In the genomic region with DNA sequence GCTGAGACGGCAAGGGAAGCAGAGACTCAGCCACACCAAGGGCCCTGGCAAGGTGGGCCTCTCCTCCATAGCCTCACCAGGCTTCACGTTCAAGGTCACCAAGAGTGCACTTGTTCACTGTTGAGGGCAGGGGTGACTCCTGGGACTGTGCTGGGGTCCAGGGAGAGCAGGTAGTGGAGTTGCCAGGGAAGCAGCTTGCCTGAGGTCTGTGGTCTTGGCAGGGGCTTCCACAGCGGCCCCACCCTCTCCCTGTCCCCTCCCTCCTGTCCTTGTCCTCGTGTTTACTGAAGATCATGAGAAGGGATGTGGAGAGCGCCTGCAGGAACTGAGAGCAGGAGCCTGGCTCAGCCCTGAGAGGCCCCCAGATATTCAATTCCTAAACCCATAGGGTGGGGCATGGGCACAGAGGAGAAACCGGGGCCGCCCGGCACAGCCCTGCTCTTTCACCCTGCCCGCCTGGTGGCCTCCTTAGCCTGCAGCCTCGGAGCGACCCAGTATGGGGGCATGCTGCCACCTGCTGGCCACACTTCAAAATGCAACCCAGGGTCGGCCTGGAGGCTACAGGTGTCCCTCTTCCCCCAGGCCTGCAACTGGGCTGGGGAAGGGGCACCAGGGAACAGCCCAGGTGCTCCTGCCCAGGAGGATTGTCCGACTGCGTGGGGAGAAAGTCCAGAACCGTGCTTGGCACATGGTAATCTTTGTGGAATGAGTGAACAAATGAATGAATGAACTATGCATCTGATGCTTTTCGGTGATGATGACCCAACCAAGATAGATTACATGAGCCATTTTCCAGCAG, we compare ENCODE assay signal across 9 cellular contexts. TPM values are rescaled to one million over a fixed set of nuclear protein-coding genes. Genes with fewer than 3 reads are reported as not detected.
DNase-seq lines count a peak whose midpoint lies in the region; TF ChIP-seq lines count a peak whose summit lies in the region.
"Not testable (repeated sequence)": the region's sequence is repeated elsewhere in the genome, so short reads cannot be mapped to it uniquely, and the experiment has no call there.
"Had no signal": no experiment of that assay in that cellular context is flagged by ENCODE, and none has a peak within 500 bp of the region (broad histone marks: within the 10 kb centered on the region; RNA-seq: fewer than 3 reads in every experiment).

No MANE protein-coding gene starts in this region.

- not testable (repeated sequence) for H3K14ac ChIP-seq in neuronal stem cell (ENCODE audit: low read length)

- not testable (repeated sequence) for H3K27me3 ChIP-seq in DOHH2 (ENCODE audit: control insufficient read depth, low read length); GM23248 (replicated peaks; ENCODE audit: insufficient read depth)
- peaks cover 0 to 25% (median 7%) of the 10 kb centered on the region in 3 experiments for H3K27me3 ChIP-seq in neuronal stem cell (ENCODE audit: control insufficient read depth in 3 of 3, insufficient read depth in 3 of 3, low read depth in 1 of 3, low read length in 3 of 3)

- H3K4me2 ChIP-seq in DOHH2 (ENCODE audit: low read length); GM23248 (ENCODE audit: unreplicated experiment); neuronal stem cell (ENCODE audit: insufficient read depth, low read length, poor library complexity, severe bottlenecking): not testable (repeated sequence)

- H4K8ac ChIP-seq in neuronal stem cell (ENCODE audit: low read depth, low read length): not testable (repeated sequence)

- H3K9me2 ChIP-seq in DOHH2 (replicated peaks; ENCODE audit: control insufficient read depth, low read length); GM23248 (ENCODE audit: insufficient read depth): not testable (repeated sequence)

- not testable (repeated sequence) for H3K79me2 ChIP-seq in DOHH2 (ENCODE audit: control insufficient read depth, low read length); GM23248 (ENCODE audit: insufficient read depth)

- not testable (repeated sequence) for H3K4me3 ChIP-seq in DOHH2 (ENCODE audit: low read length); GM23248; fibroblast of pulmonary artery (replicated peaks; ENCODE audit: low read depth, low read length); neuronal stem cell (ENCODE audit: low read length in 2 of 2)

- not testable (repeated sequence) for H3F3A ChIP-seq in DOHH2 (ENCODE audit: control insufficient read depth, insufficient read depth); GM23248 (ENCODE audit: insufficient read depth)

- H2BK120ac ChIP-seq in neuronal stem cell (ENCODE audit: low read depth, low read length): not testable (repeated sequence)

- H3K27ac ChIP-seq in DOHH2 (ENCODE audit: low read depth, low read length); GM23248; neuronal stem cell (replicated peaks; ENCODE audit: low read length): not testable (repeated sequence)

- H3K36me3 ChIP-seq in DOHH2 (ENCODE audit: control insufficient read depth, low read length); GM23248 (ENCODE audit: low read depth); neuronal stem cell (replicated peaks in 1 of 2; ENCODE audit: control insufficient read depth in 2 of 2, insufficient read depth in 2 of 2, low read length in 2 of 2): not testable (repeated sequence)

- H2BK12ac ChIP-seq in neuronal stem cell (ENCODE audit: low read length): not testable (repeated sequence)

- not testable (repeated sequence) for H2BK15ac ChIP-seq in neuronal stem cell (ENCODE audit: low read length)

- not testable (repeated sequence) for H3K4ac ChIP-seq in neuronal stem cell (ENCODE audit: low read length)

- peak overlapping the region; percentile 27 for H3K23ac ChIP-seq in neuronal stem cell (ENCODE audit: low read depth, low read length, poor library complexity)

- WGBS in GM23248 (ENCODE audit: low coverage in 1 of 2, low lambda C conversion rate in 2 of 2, missing lambda C conversion rate in 2 of 2), 2 experiments: 12 to 17% methylated on average over 13 to 16 of the region's 16 CpGs
- WGBS in neuronal stem cell (ENCODE audit: extremely low coverage in 2 of 2, insufficient read length in 2 of 2, insufficient replicate concordance in 1 of 2), 2 donors: no CpG with 5 or more reads among the region's 16 CpGs

- not testable (repeated sequence) for H4K91ac ChIP-seq in neuronal stem cell (ENCODE audit: low read depth, low read length, poor library complexity)

- DNase-seq in GM23248 (peak; percentile 74), M059J (ENCODE audit: low read depth) (peak; percentile 62), SHP77 treated with DMSO at 0.1 percent for 48 hours (lab: John Stamatoyannopoulos, UW) (peak; percentile 46), fibroblast of pulmonary artery (ENCODE audit: low read depth) (peak; percentile 71), neuronal stem cell (ENCODE audit: low spot score) (peak; percentile 83)
- peak; percentile 75 to 78 for DNase-seq in activated T-helper 1 cell treated with anti-CD3 and anti-CD28 coated beads, Interleukin-2, amount 50 U/mL, for 16 hours (ENCODE audit: low read depth in 1 of 2, low spot score in 1 of 2)
- DNase-seq in stimulated activated naive CD4-positive, alpha-beta T cell treated with Interleukin-2 at 50 U/mL for 16 hours (lab: John Stamatoyannopoulos, UW): peak; percentile 73

- H3K9me3 ChIP-seq in DOHH2 (ENCODE audit: control insufficient read depth, insufficient read depth, low read length); GM23248 (ENCODE audit: low read depth); neuronal stem cell (replicated peaks in 1 of 2; ENCODE audit: control insufficient read depth in 2 of 2, insufficient read depth in 1 of 2, low read depth in 1 of 2, low read length in 2 of 2): not testable (repeated sequence)

- H2AFZ ChIP-seq in GM23248; neuronal stem cell (ENCODE audit: low read length): not testable (repeated sequence)

- H3K4me1 ChIP-seq in DOHH2 (ENCODE audit: control insufficient read depth, low read length); GM23248 (ENCODE audit: insufficient read depth); neuronal stem cell (ENCODE audit: control insufficient read depth in 2 of 2, insufficient read depth in 1 of 2, low read depth in 1 of 2, low read length in 2 of 2): not testable (repeated sequence)

- not testable (repeated sequence) for H3K79me1 ChIP-seq in neuronal stem cell (ENCODE audit: low read depth, low read length)

- not testable (repeated sequence) for H4K20me1 ChIP-seq in DOHH2 (ENCODE audit: control insufficient read depth, insufficient read depth, low read depth, low read length); GM23248 (ENCODE audit: insufficient read depth)

- in situ Hi-C loops in GM23248 (cut with MboI): not testable (repeated sequence)

- H3K18ac ChIP-seq in neuronal stem cell (ENCODE audit: low read length): not testable (repeated sequence)

- peak; percentile 92 for TF ChIP-seq CTCF in DOHH2 (IDR thresholded peaks at IDR 0.05; ENCODE audit: low read depth, low read length, poor library complexity, severe bottlenecking)
- peak; percentile 73 for TF ChIP-seq CTCF in fibroblast of pulmonary artery (IDR thresholded peaks at IDR 0.05; ENCODE audit: low read length, missing control alignments)

- not testable (repeated sequence) for H3K9ac ChIP-seq in GM23248; neuronal stem cell (ENCODE audit: low read depth, low read length, poor library complexity)

- not testable (repeated sequence) for H2BK5ac ChIP-seq in neuronal stem cell (ENCODE audit: low read length)

- H2AK5ac ChIP-seq in neuronal stem cell (ENCODE audit: low read depth, low read length): not testable (repeated sequence)

RNA-seq across cellular contexts. Expression of gene ALPI, which starts 15.5 kb away (rescaled TPM):
- total RNA-seq in GM23248 (2014; rRNA removed; shearing (Covaris generic)): not detected in 2 replicates
- polyA plus RNA-seq in GM23248 (2016; fragmentation: Nextera tagmentation; extraction: Ambion mirVana): not detected in 2 replicates
- not detected in 2 replicates for total RNA-seq in M059J (2014; rRNA removed; shearing (Covaris generic))
- polyA plus RNA-seq in neuronal stem cell (2013, experiment 1 of 2): not detected
- polyA plus RNA-seq in neuronal stem cell (2013, experiment 2 of 2): not detected
- total RNA-seq: urinary bladder had no signal
- polyA plus RNA-seq: urinary bladder had no signal

RNA-seq across cellular contexts. Expression of gene ALPG, which starts 33.8 kb away (rescaled TPM):
- total RNA-seq in GM23248 (2014; rRNA removed; shearing (Covaris generic)): not detected in 2 replicates
- not detected in 2 replicates for polyA plus RNA-seq in GM23248 (2016; fragmentation: Nextera tagmentation; extraction: Ambion mirVana)
- not detected in 2 replicates for total RNA-seq in M059J (2014; rRNA removed; shearing (Covaris generic))
- polyA plus RNA-seq in neuronal stem cell (2013, experiment 1 of 2): not detected
- not detected for polyA plus RNA-seq in neuronal stem cell (2013, experiment 2 of 2)
- total RNA-seq: urinary bladder had no signal
- polyA plus RNA-seq: urinary bladder had no signal

RNA-seq across cellular contexts. Expression of gene ECEL1, which starts 47.2 kb away (rescaled TPM):
- 0.54 TPM in 1 of 2 replicates, not detected in the other for total RNA-seq in GM23248 (2014; rRNA removed; shearing (Covaris generic))
- polyA plus RNA-seq in GM23248 (2016; fragmentation: Nextera tagmentation; extraction: Ambion mirVana): not detected in 2 replicates
- not detected in 2 replicates for total RNA-seq in M059J (2014; rRNA removed; shearing (Covaris generic))
- polyA plus RNA-seq in neuronal stem cell (2013, experiment 1 of 2): 8.2 TPM
- 7.9 TPM for polyA plus RNA-seq in neuronal stem cell (2013, experiment 2 of 2)
